In genomic region chr2:218022851-218023530, GRCh38 we compare ENCODE assay signal across 22 cellular contexts. TPM values are rescaled to one million over a fixed set of nuclear protein-coding genes. Genes with fewer than 3 reads are reported as not detected.
DNase-seq lines count a peak whose midpoint lies in the region; ATAC-seq and TF ChIP-seq lines count a peak whose summit lies in the region.
"Had no signal": no experiment of that assay in that cellular context is flagged by ENCODE, and none has a peak within 500 bp of the region (broad histone marks: within the 10 kb centered on the region; RNA-seq: fewer than 3 reads in every experiment).

No MANE protein-coding gene starts in this region.

- H3K4ac ChIP-seq in H9 (ENCODE audit: low read depth, low read length), result no peak overlapping the region

- H3K9me3 Mint-ChIP-seq in H9 (no peaks in the 10 kb centered on the region), endodermal cell (no peaks in the 10 kb centered on the region)
- H3K9me3 Mint-ChIP-seq in activated CD4-positive, alpha-beta T cell treated with anti-CD3 and anti-CD28 coated beads for 36 hours (ENCODE audit: low read depth), result no peaks in the 10 kb centered on the region
- H3K9me3 Mint-ChIP-seq: activated CD4-positive, alpha-beta T cell treated with anti-CD3 and anti-CD28 coated beads, Interleukin-2, amount 10 ng/mL, durations not matched to agents 7 days and 5 days; activated naive CD8-positive, alpha-beta T cell treated with anti-CD3 and anti-CD28 coated beads, Interleukin-2, amount 50 U/mL, for 24 hours; CD8-positive, alpha-beta T cell; dendritic cell treated with granulocyte-macrophage colony-stimulating factor and Interleukin-4, amounts not matched to agents 40 ng/mL and 50 ng/mL, for 4 days; IgD-negative memory B cell; mesothelial cell of epicardium; naive thymus-derived CD8-positive, alpha-beta T cell; stimulated activated naive B cell treated with anti-CD40 and anti-IgM and Interleukin-4, amounts not matched to agents 10 μg/mL and 1 μg/mL and 100 μg/mL, for 72 hours had no signal

- WGBS in H9 (ENCODE audit: extremely low coverage, insufficient read length, low lambda C conversion rate), result no CpG with 5 or more reads among the region's 7 CpGs
- WGBS in endodermal cell (ENCODE audit: insufficient coverage in 1 of 2, insufficient read length in 1 of 2), 2 experiments, result 91 to 96% methylated on average over 3 to 7 of the region's 7 CpGs
- WGBS in psoas muscle, 3 donors, result 77 to 88% (median 81%) methylated on average over 7 of the region's 7 CpGs
- WGBS in testis, 2 donors, result 93 to 95% methylated on average over 7 of the region's 7 CpGs

- TF ChIP-seq POLR2A in testis (IDR thresholded peaks at IDR 0.05), result no peak

- no peak overlapping the region for H3K14ac ChIP-seq in H9 (ENCODE audit: insufficient read depth, low read length)

- peaks cover 8% of the 10 kb centered on the region for H3K27me3 Mint-ChIP-seq in H9 (ENCODE audit: low read depth)
- no peaks in the 10 kb centered on the region for H3K27me3 Mint-ChIP-seq in endodermal cell (ENCODE audit: insufficient read depth)
- H3K27me3 Mint-ChIP-seq in activated CD4-positive, alpha-beta T cell treated with anti-CD3 and anti-CD28 coated beads for 36 hours, result no peaks in the 10 kb centered on the region
- H3K27me3 Mint-ChIP-seq: activated CD4-positive, alpha-beta T cell treated with anti-CD3 and anti-CD28 coated beads, Interleukin-2, amount 10 ng/mL, durations not matched to agents 7 days and 5 days; activated naive CD8-positive, alpha-beta T cell treated with anti-CD3 and anti-CD28 coated beads, Interleukin-2, amount 50 U/mL, for 24 hours; IgD-negative memory B cell; naive thymus-derived CD8-positive, alpha-beta T cell; stimulated activated naive B cell treated with anti-CD40 and anti-IgM and Interleukin-4, amounts not matched to agents 10 μg/mL and 1 μg/mL and 100 μg/mL, for 72 hours had no signal

- H3K79me1 ChIP-seq in H9 (ENCODE audit: insufficient read depth, low read depth, low read length, poor library complexity, severe bottlenecking), result no peaks in the 10 kb centered on the region

- H3K9ac ChIP-seq in BLaER1 (no peak overlapping the region), H9 (ENCODE audit: extremely low read depth, insufficient read length, low read length) (no peak overlapping the region), endodermal cell (ENCODE audit: extremely low read depth, low read length, poor library complexity, severe bottlenecking) (no peak overlapping the region)

- H3K36me3 ChIP-seq in BLaER1, result no peaks in the 10 kb centered on the region
- no peaks in the 10 kb centered on the region for H3K36me3 ChIP-seq in endodermal cell (ENCODE audit: control insufficient read depth, insufficient read depth, low read length)
- H3K36me3 ChIP-seq in psoas muscle (ENCODE audit: insufficient read depth in 1 of 2, low read depth in 1 of 2), result no peaks in the 10 kb centered on the region
- no peaks in the 10 kb centered on the region for H3K36me3 ChIP-seq in testis (ENCODE audit: low read depth, missing control alignments)

- ATAC-seq in psoas muscle (no peak), HG02840 (IDR thresholded peaks at IDR 0.05; ENCODE audit: low FRiP score, unreplicated experiment) (no peak)
- ATAC-seq in activated CD4-positive, alpha-beta T cell treated with anti-CD3 and anti-CD28 coated beads for 36 hours, result no peak
- ATAC-seq: activated CD8-positive, alpha-beta memory T cell treated with anti-CD3 and anti-CD28 coated beads, Interleukin-2, amount 10 ng/mL, durations not matched to agents 7 days and 5 days; activated naive CD8-positive, alpha-beta T cell treated with anti-CD3 and anti-CD28 coated beads, Interleukin-2, amount 50 U/mL, for 24 hours; CD8-positive, alpha-beta T cell; naive thymus-derived CD8-positive, alpha-beta T cell; stimulated activated naive B cell treated with anti-CD40 and anti-IgM and Interleukin-4, amounts not matched to agents 10 μg/mL and 1 μg/mL and 100 μg/mL, for 72 hours had no signal

- H3K4me3 ChIP-seq in BLaER1, result no peak overlapping the region
- no peak overlapping the region for H3K4me3 ChIP-seq in endodermal cell (ENCODE audit: low read length)
- H3K4me3 ChIP-seq in psoas muscle, result no peak overlapping the region
- no peak overlapping the region for H3K4me3 ChIP-seq in testis

- H2BK15ac ChIP-seq in H9 (ENCODE audit: low read depth, low read length), result no peak overlapping the region

- H3K4me3 Mint-ChIP-seq in H9 (no peak overlapping the region), endodermal cell (no peak overlapping the region)
- H3K4me3 Mint-ChIP-seq in activated CD4-positive, alpha-beta T cell treated with anti-CD3 and anti-CD28 coated beads for 36 hours, result no peak overlapping the region
- H3K4me3 Mint-ChIP-seq: activated CD4-positive, alpha-beta T cell treated with anti-CD3 and anti-CD28 coated beads, Interleukin-2, amount 10 ng/mL, durations not matched to agents 7 days and 5 days; activated CD8-positive, alpha-beta memory T cell treated with anti-CD3 and anti-CD28 coated beads, Interleukin-2, amount 10 ng/mL, durations not matched to agents 7 days and 5 days; activated naive CD8-positive, alpha-beta T cell treated with anti-CD3 and anti-CD28 coated beads, Interleukin-2, amount 50 U/mL, for 24 hours; CD8-positive, alpha-beta T cell; dendritic cell treated with granulocyte-macrophage colony-stimulating factor and Interleukin-4, amounts not matched to agents 40 ng/mL and 50 ng/mL, for 4 days; IgD-negative memory B cell; mesothelial cell of epicardium; naive thymus-derived CD8-positive, alpha-beta T cell; stimulated activated naive B cell treated with anti-CD40 and anti-IgM and Interleukin-4, amounts not matched to agents 10 μg/mL and 1 μg/mL and 100 μg/mL, for 72 hours had no signal

- H3K56ac ChIP-seq in H9 (ENCODE audit: insufficient read length, low read depth, low read length), result no peak overlapping the region

- H3K9me3 ChIP-seq in BLaER1 (no peaks in the 10 kb centered on the region), H9 (ENCODE audit: control insufficient read depth, low read depth, low read length) (no peaks in the 10 kb centered on the region), endodermal cell (ENCODE audit: control insufficient read depth, low read length) (no peaks in the 10 kb centered on the region), psoas muscle (no peaks in the 10 kb centered on the region), testis (no peaks in the 10 kb centered on the region)

- H3K27ac ChIP-seq in BLaER1, result peak overlapping the region; percentile 93
- no peak overlapping the region for H3K27ac ChIP-seq in H9 (ENCODE audit: insufficient read length, low read depth, low read length)
- H3K27ac ChIP-seq in endodermal cell (ENCODE audit: low read depth, low read length), result no peak overlapping the region
- H3K27ac ChIP-seq in psoas muscle, result peak overlapping the region; percentile 82
- no peak overlapping the region for H3K27ac ChIP-seq in testis

- no peak for TF ChIP-seq CTCF in H9 (conservative IDR thresholded peaks at IDR 0.05)
- TF ChIP-seq CTCF in endodermal cell (conservative IDR thresholded peaks at IDR 0.05), result no peak
- no peak for TF ChIP-seq CTCF in psoas muscle (IDR thresholded peaks at IDR 0.05)
- no peak for TF ChIP-seq CTCF in testis (IDR thresholded peaks at IDR 0.05)

- H3K18ac ChIP-seq in H9 (ENCODE audit: insufficient read length, low read depth, low read length), result no peak overlapping the region

- H2AK5ac ChIP-seq in H9 (ENCODE audit: insufficient read length, low read length), result no peak overlapping the region

- H3K27me3 ChIP-seq in BLaER1 (no peaks in the 10 kb centered on the region), H9 (ENCODE audit: insufficient read depth, low read length) (no peaks in the 10 kb centered on the region), endodermal cell (ENCODE audit: control insufficient read depth, insufficient read depth, low read length, poor library complexity, severe bottlenecking) (no peaks in the 10 kb centered on the region), psoas muscle (ENCODE audit: insufficient read depth in 3 of 3, low read length in 2 of 3) (no peaks in the 10 kb centered on the region), testis (no peaks in the 10 kb centered on the region)

- no peak overlapping the region for H3K23ac ChIP-seq in H9 (ENCODE audit: insufficient read length, low read depth, low read length)

- H4K20me1 ChIP-seq in BLaER1 (no peaks in the 10 kb centered on the region), H9 (ENCODE audit: control insufficient read depth, insufficient read depth, insufficient read length) (no peaks in the 10 kb centered on the region)

- H3K4me1 Mint-ChIP-seq in H9, result peaks cover 27 to 50% of the 10 kb centered on the region in 2 experiments
- H3K4me1 Mint-ChIP-seq in endodermal cell, result peaks cover 22% of the 10 kb centered on the region
- H3K4me1 Mint-ChIP-seq in activated CD4-positive, alpha-beta T cell treated with anti-CD3 and anti-CD28 coated beads for 36 hours, result no peaks in the 10 kb centered on the region
- H3K4me1 Mint-ChIP-seq: activated CD4-positive, alpha-beta T cell treated with anti-CD3 and anti-CD28 coated beads, Interleukin-2, amount 10 ng/mL, durations not matched to agents 7 days and 5 days; activated CD8-positive, alpha-beta memory T cell treated with anti-CD3 and anti-CD28 coated beads, Interleukin-2, amount 10 ng/mL, durations not matched to agents 7 days and 5 days; activated naive CD8-positive, alpha-beta T cell treated with anti-CD3 and anti-CD28 coated beads, Interleukin-2, amount 50 U/mL, for 24 hours had no signal

- H3T11ph ChIP-seq in H9 (ENCODE audit: low read length), result no peak overlapping the region

- H2BK20ac ChIP-seq in H9 (ENCODE audit: low read depth, low read length, poor library complexity, severe bottlenecking), result no peak overlapping the region

- no peak overlapping the region for H2BK5ac ChIP-seq in H9 (ENCODE audit: insufficient read length, low read length)

- H3K27ac Mint-ChIP-seq in H9, result no peak overlapping the region; a peak in 1 of 7 replicates
- no peak overlapping the region for H3K27ac Mint-ChIP-seq in endodermal cell
- no peak overlapping the region for H3K27ac Mint-ChIP-seq in activated CD4-positive, alpha-beta T cell treated with anti-CD3 and anti-CD28 coated beads for 36 hours
- H3K27ac Mint-ChIP-seq: activated CD4-positive, alpha-beta T cell treated with anti-CD3 and anti-CD28 coated beads, Interleukin-2, amount 10 ng/mL, durations not matched to agents 7 days and 5 days; activated CD8-positive, alpha-beta memory T cell treated with anti-CD3 and anti-CD28 coated beads, Interleukin-2, amount 10 ng/mL, durations not matched to agents 7 days and 5 days; activated naive CD8-positive, alpha-beta T cell treated with anti-CD3 and anti-CD28 coated beads, Interleukin-2, amount 50 U/mL, for 24 hours; CD8-positive, alpha-beta T cell; IgD-negative memory B cell; naive thymus-derived CD8-positive, alpha-beta T cell; stimulated activated naive B cell treated with anti-CD40 and anti-IgM and Interleukin-4, amounts not matched to agents 10 μg/mL and 1 μg/mL and 100 μg/mL, for 72 hours had no signal

- no peak overlapping the region for H4K8ac ChIP-seq in H9 (replicated peaks; ENCODE audit: insufficient read length, low read depth, low read length)

- peak; percentile 18 for DNase-seq in H9
- DNase-seq in endodermal cell, result peak; percentile 34
- no peak for DNase-seq in psoas muscle
- no peak for DNase-seq in testis
- DNase-seq in SIG-M5 treated with dmso at 0.1 percent for 504 hours (lab: John Stamatoyannopoulos, UW; ENCODE audit: unreplicated experiment), result no peak
- no peak for DNase-seq in activated CD4-positive, alpha-beta T cell treated with anti-CD3 and anti-CD28 coated beads for 36 hours
- DNase-seq: activated CD4-positive, alpha-beta T cell treated with anti-CD3 and anti-CD28 coated beads, Interleukin-2, amount 10 ng/mL, durations not matched to agents 7 days and 5 days; activated CD8-positive, alpha-beta memory T cell treated with anti-CD3 and anti-CD28 coated beads, Interleukin-2, amount 10 ng/mL, durations not matched to agents 7 days and 5 days; activated naive CD8-positive, alpha-beta T cell treated with anti-CD3 and anti-CD28 coated beads, Interleukin-2, amount 50 U/mL, for 24 hours; DMS153; GOT3; NCI-H524 treated with DMSO at 0.1 percent for 48 hours; RPMI8226; small intestine; stimulated activated naive B cell treated with anti-CD40 and anti-IgM and Interleukin-4, amounts not matched to agents 10 μg/mL and 1 μg/mL and 100 μg/mL, for 72 hours had no signal

- no peaks in the 10 kb centered on the region for H3K79me2 ChIP-seq in H9 (ENCODE audit: insufficient read depth, low read length)

- no peak overlapping the region for H2BK12ac ChIP-seq in H9 (ENCODE audit: insufficient read length, low read depth, low read length)

- H3K4me1 ChIP-seq in BLaER1 (peaks cover 100% of the 10 kb centered on the region), H9 (ENCODE audit: insufficient read depth, low read length) (peaks cover 3% of the 10 kb centered on the region; the same call in 1 of the 2 replicates), endodermal cell (ENCODE audit: control insufficient read depth, insufficient read depth, low read length) (peaks cover 9% of the 10 kb centered on the region), psoas muscle (peaks cover 60% of the 10 kb centered on the region), testis (peaks cover 25% of the 10 kb centered on the region)

- no peak overlapping the region for H2BK120ac ChIP-seq in H9 (ENCODE audit: low read depth, low read length, poor library complexity, severe bottlenecking)

- H3K4me2 ChIP-seq in BLaER1 (peak overlapping the region; percentile 98), H9 (ENCODE audit: insufficient read depth, insufficient read length, low read length) (no peak overlapping the region)

- no peak overlapping the region for H4K91ac ChIP-seq in H9 (ENCODE audit: insufficient read length, low read depth, low read length)

- intact Hi-C loops in psoas muscle (cut with DNase I) (no loop called here), testis (cut with DNase I; ENCODE audit: low total_unique reads) (no loop called here)
- intact Hi-C loops in activated CD4-positive, alpha-beta T cell treated with anti-CD3 and anti-CD28 coated beads for 36 hours (cut with DNase I, micrococcal nuclease), result no loop called here

- H3K23me2 ChIP-seq in H9 (ENCODE audit: insufficient read length, low read depth, low read length, poor library complexity, severe bottlenecking), result no peaks in the 10 kb centered on the region

- POLR2A ChIA-PET in activated CD4-positive, alpha-beta T cell treated with anti-CD3 and anti-CD28 coated beads for 36 hours (lab: Charles Lee), result no interaction called here

- CTCF ChIA-PET in activated CD4-positive, alpha-beta T cell treated with anti-CD3 and anti-CD28 coated beads for 36 hours (lab: Charles Lee), result no interaction called here

- H4K5ac ChIP-seq in H9 (ENCODE audit: insufficient read length, low read depth, low read length), result no peak overlapping the region

- H3K36me3 Mint-ChIP-seq in H9 (ENCODE audit: insufficient read depth in 1 of 3, low read depth in 3 of 3), result no peaks in the 10 kb centered on the region
- no peaks in the 10 kb centered on the region for H3K36me3 Mint-ChIP-seq in endodermal cell (ENCODE audit: low read depth)
- no peaks in the 10 kb centered on the region for H3K36me3 Mint-ChIP-seq in activated CD4-positive, alpha-beta T cell treated with anti-CD3 and anti-CD28 coated beads for 36 hours (ENCODE audit: low read depth)
- H3K36me3 Mint-ChIP-seq: activated CD8-positive, alpha-beta memory T cell treated with anti-CD3 and anti-CD28 coated beads, Interleukin-2, amount 10 ng/mL, durations not matched to agents 7 days and 5 days; CD8-positive, alpha-beta T cell; mesothelial cell of epicardium; naive thymus-derived CD8-positive, alpha-beta T cell; stimulated activated naive B cell treated with anti-CD40 and anti-IgM and Interleukin-4, amounts not matched to agents 10 μg/mL and 1 μg/mL and 100 μg/mL, for 72 hours had no signal

- no peak overlapping the region for H2AFZ ChIP-seq in H9 (ENCODE audit: low read length)

RNA-seq across cellular contexts. Expression of gene TNS1, which starts 20.2 kb away (rescaled TPM):
- total RNA-seq in H9 (2021) (3.2 and 3.4 TPM in 2 replicates), endodermal cell (1 to 10 TPM; 3.3 to 4.2 TPM), psoas muscle (100 to 1,000 TPM; 231 to 742 (median 415) TPM), testis (100 to 1,000 TPM; 227 to 256 TPM)
- polyA plus RNA-seq in endodermal cell (2013, experiment 1 of 2), result 5.6 TPM
- 7.2 TPM for polyA plus RNA-seq in endodermal cell (2013, experiment 2 of 2)
- polyA plus RNA-seq in psoas muscle (100 to 1,000 TPM in 2 of 3 donors, 10 to 100 TPM in 1; 73.4 to 276 (median 155) TPM), testis (ENCODE audit: insufficient read depth, low read depth, low replicate concordance) (75.9 TPM)
- under 1 TPM; 0.64 to 0.88 TPM for total RNA-seq in activated CD4-positive, alpha-beta T cell treated with anti-CD3 and anti-CD28 coated beads for 36 hours
- total RNA-seq: CD8-positive, alpha-beta T cell had no signal
- polyA plus RNA-seq: IgD-negative memory B cell; naive thymus-derived CD8-positive, alpha-beta T cell had no signal

RNA-seq across cellular contexts. Expression of gene RUFY4, which starts 46.1 kb away (rescaled TPM):
- total RNA-seq in H9 (2021) (0.44 and 0.66 TPM in 2 replicates), endodermal cell (under 1 TPM in 1 of 2 donors, not detected in 1; 0.35 TPM), psoas muscle (not detected), testis (under 1 TPM; 0.37 to 0.39 TPM)
- not detected for polyA plus RNA-seq in endodermal cell (2013, experiment 1 of 2)
- not detected for polyA plus RNA-seq in endodermal cell (2013, experiment 2 of 2)
- polyA plus RNA-seq in psoas muscle (under 1 TPM in 2 of 3 donors, not detected in 1; 0.01 to 0.03 TPM), testis (ENCODE audit: insufficient read depth, low read depth, low replicate concordance) (0.17 TPM)
- 1 to 10 TPM; 1.6 to 1.7 TPM for total RNA-seq in activated CD4-positive, alpha-beta T cell treated with anti-CD3 and anti-CD28 coated beads for 36 hours
- total RNA-seq: mesothelial cell of epicardium had no signal

Comparison
In these comparisons a context has a peak if more than half of its experiments do, and no peak if none do; other contexts are left out.
1. H3K27ac ChIP-seq: peak in BLaER1 (single experiment) and psoas muscle (single experiment); none in H9 (single experiment), endodermal cell (single experiment) and testis (0 of 2).
2. DNase-seq: peak in H9 (single experiment) and endodermal cell (single experiment); none in psoas muscle (0 of 2), testis (single experiment), SIG-M5 treated with dmso at 0.1 percent for 504 hours (single experiment) and activated CD4-positive, alpha-beta T cell treated with anti-CD3 and anti-CD28 coated beads for 36 hours (single experiment).
3. RNA of gene TNS1, which starts 20.2 kb away (total RNA-seq): 231 to 742 TPM in psoas muscle and 227 to 256 TPM in testis; 3.3 to 4.2 TPM in endodermal cell, 3.2 to 3.4 TPM in H9 and 0.64 to 0.88 TPM in activated CD4-positive, alpha-beta T cell treated with anti-CD3 and anti-CD28 coated beads for 36 hours; every median in the first group is over 10 times any median in the second.